10 cellular contexts compared by ENCODE assay signal in genomic region chrX:106397788-106398538, GRCh38.
DNase-seq lines count a peak whose midpoint lies in the region; ATAC-seq, FAIRE-seq and TF ChIP-seq lines count a peak whose summit lies in the region.
"Had no signal": no experiment of that assay in that cellular context is flagged by ENCODE, and none has a peak within 500 bp of the region (broad histone marks: within the 10 kb centered on the region; RNA-seq: fewer than 3 reads in every experiment).

No MANE protein-coding gene starts in this region.

- peak; percentile 31 for TF ChIP-seq CTCF in bronchial epithelial cell (IDR thresholded peaks at IDR 0.05; ENCODE audit: insufficient read depth, low read length, severe bottlenecking)

- FAIRE-seq in bronchial epithelial cell (lab: Jason Lieb, UNC): no peak

- ATAC-seq in GM19351 (IDR thresholded peaks at IDR 0.05; ENCODE audit: unreplicated experiment): peak; percentile 58
- ATAC-seq in HG03342 (IDR thresholded peaks at IDR 0.05; ENCODE audit: unreplicated experiment): no peak
- ATAC-seq in GM21825 (IDR thresholded peaks at IDR 0.05; ENCODE audit: unreplicated experiment): no peak

- DNase-seq in NAMALWA (ENCODE audit: low spot score): peak; percentile 3
- peak; percentile 37 for DNase-seq in bronchial epithelial cell (ENCODE audit: low read depth)
- DNase-seq in myocyte (ENCODE audit: low read depth): peak; percentile 35
- DNase-seq in NCI-H510A treated with DMSO at 0.1 percent for 48 hours (lab: John Stamatoyannopoulos, UW): no peak
- DNase-seq in stimulated activated CD4-positive, alpha-beta T cell treated with anti-CD3 and anti-CD28 coated beads, Interleukin-4, amount 100 ng/mL, for 24 hours: no peak
- DNase-seq: activated CD4-positive, alpha-beta T cell treated with anti-CD3 and anti-CD28 coated beads for 1 hour; activated naive CD4-positive, alpha-beta T cell treated with Interleukin-2 at 50 U/mL for 16 hours had no signal

- H3K36me3 ChIP-seq in bronchial epithelial cell (ENCODE audit: control insufficient read depth, insufficient read depth, low read length): no peaks in the 10 kb centered on the region

- H3K27me3 ChIP-seq in bronchial epithelial cell (ENCODE audit: control insufficient read depth, insufficient read depth, low read length): no peaks in the 10 kb centered on the region

- no peak overlapping the region for H3K4me3 ChIP-seq in bronchial epithelial cell (ENCODE audit: low read depth, low read length)

Comparison
In these comparisons a context has a peak if more than half of its experiments do, and no peak if none do; other contexts are left out.
1. DNase-seq: peak in NAMALWA (single experiment), bronchial epithelial cell (single experiment) and myocyte (single experiment); none in NCI-H510A treated with DMSO at 0.1 percent for 48 hours (single experiment) and stimulated activated CD4-positive, alpha-beta T cell treated with anti-CD3 and anti-CD28 coated beads, Interleukin-4, amount 100 ng/mL, for 24 hours (single experiment).